ENCODE assay signal across 3 cellular contexts in genomic region chrX:151551176-151551575, GRCh38. TPM values are rescaled to one million over a fixed set of nuclear protein-coding genes. Genes with fewer than 3 reads are reported as not detected.
"Had no signal": no experiment of that assay in that cellular context is flagged by ENCODE, and none has a peak within 500 bp of the region (broad histone marks: within the 10 kb centered on the region; RNA-seq: fewer than 3 reads in every experiment).

No MANE protein-coding gene starts in this region.

RNA-seq across cellular contexts. Expression of gene PASD1, which starts 12.3 kb away (rescaled TPM):
- total RNA-seq: LHCN-M2, MCF 10A, NCI-H460 had no signal
